8 cellular contexts compared by ENCODE assay signal in genomic region chr17:68290268-68290954, GRCh38. TPM values are rescaled to one million over a fixed set of nuclear protein-coding genes. Genes with fewer than 3 reads are reported as not detected.
DNase-seq lines count a peak whose midpoint lies in the region; ATAC-seq and TF ChIP-seq lines count a peak whose summit lies in the region.

No MANE protein-coding gene starts in this region.

- H3K9me3 ChIP-seq in CD8-positive, alpha-beta T cell (ENCODE audit: low read length) = no peaks in the 10 kb centered on the region
- H3K9me3 ChIP-seq in endocrine pancreas (ENCODE audit: control insufficient read depth, low read length) = no peaks in the 10 kb centered on the region
- no peaks in the 10 kb centered on the region for H3K9me3 ChIP-seq in testis

- CTCF ChIA-PET in CD8-positive, alpha-beta T cell (lab: Charles Lee) = interaction anchor here (1.1 to 3.3 kb wide), 9 partner anchors 27 to 151 kb away, joined by 3 to 12 read pairs (median 6); no protein-coding TSS in a partner anchor
- CTCF ChIA-PET in activated CD8-positive, alpha-beta T cell treated with anti-CD3 and anti-CD28 coated beads for 36 hours (lab: Charles Lee) = interaction anchor here (0.8 to 3.2 kb wide), 8 partner anchors 22 to 170 kb away, joined by 3 to 23 read pairs (median 5); no protein-coding TSS in a partner anchor

- peak overlapping the region; percentile 34 for H3K9ac ChIP-seq in endocrine pancreas (ENCODE audit: control insufficient read depth, insufficient read depth, low read length)

- H3K27me3 Mint-ChIP-seq in CD8-positive, alpha-beta T cell (ENCODE audit: low read depth) = no peaks in the 10 kb centered on the region
- no peaks in the 10 kb centered on the region for H3K27me3 Mint-ChIP-seq in activated CD8-positive, alpha-beta T cell treated with anti-CD3 and anti-CD28 coated beads for 36 hours
- H3K27me3 Mint-ChIP-seq in naive thymus-derived CD8-positive, alpha-beta T cell = no peaks in the 10 kb centered on the region

- TF ChIP-seq CTCF in CD8-positive, alpha-beta T cell (IDR thresholded peaks at IDR 0.05) = no peak
- no peak for TF ChIP-seq CTCF in activated CD8-positive, alpha-beta T cell treated with anti-CD3 and anti-CD28 coated beads for 36 hours (IDR thresholded peaks at IDR 0.05)
- TF ChIP-seq CTCF in testis (IDR thresholded peaks at IDR 0.05) = no peak

- 0 to 1% methylated on average over 26 to 50 of the region's 50 CpGs for WGBS in testis, 2 donors

- H3K27ac Mint-ChIP-seq in CD8-positive, alpha-beta T cell = peak overlapping the region; percentile 99
- H3K27ac Mint-ChIP-seq in activated CD8-positive, alpha-beta T cell treated with anti-CD3 and anti-CD28 coated beads for 36 hours = peak overlapping the region; percentile 96
- peak overlapping the region; percentile 94 to 99 (median 97) for H3K27ac Mint-ChIP-seq in naive thymus-derived CD8-positive, alpha-beta T cell

- intact Hi-C loops in CD8-positive, alpha-beta T cell (cut with DNase I, micrococcal nuclease) = loop anchor here in 1 of 2 experiments (2.0 to 10.0 kb wide), 3 partner anchors 43 to 1034 kb away; partner anchors contain the start of genes ABCA5, AMZ2 and PRKAR1A
- intact Hi-C loops in activated CD8-positive, alpha-beta T cell treated with anti-CD3 and anti-CD28 coated beads for 36 hours (cut with micrococcal nuclease) = loop anchor here (5.0 to 10.0 kb wide), 2 partner anchors 67 to 144 kb away; no protein-coding TSS in a partner anchor
- intact Hi-C loops in testis (cut with DNase I; ENCODE audit: low total_unique reads) = no loop called here

- peak; percentile 10 for ATAC-seq in CD8-positive, alpha-beta T cell
- ATAC-seq in activated CD8-positive, alpha-beta T cell treated with anti-CD3 and anti-CD28 coated beads for 36 hours = no peak
- ATAC-seq in naive thymus-derived CD8-positive, alpha-beta T cell = peak; percentile 8 to 13
- no peak for ATAC-seq in HG02571 (IDR thresholded peaks at IDR 0.05; ENCODE audit: unreplicated experiment)
- no peak for ATAC-seq in GM21515 (IDR thresholded peaks at IDR 0.05; ENCODE audit: unreplicated experiment)

- H3K27ac ChIP-seq in CD8-positive, alpha-beta T cell (ENCODE audit: low read depth, low read length) = peak overlapping the region; percentile 97
- peak overlapping the region; percentile 2 to 73 for H3K27ac ChIP-seq in testis

- no peaks in the 10 kb centered on the region for H3K27me3 ChIP-seq in CD8-positive, alpha-beta T cell (ENCODE audit: insufficient read depth, low read length)
- H3K27me3 ChIP-seq in endocrine pancreas (ENCODE audit: control insufficient read depth, insufficient read depth, low read length) (no peaks in the 10 kb centered on the region), testis (no peaks in the 10 kb centered on the region)

- H3K4me1 Mint-ChIP-seq in CD8-positive, alpha-beta T cell (ENCODE audit: low read depth) = peaks cover 54% of the 10 kb centered on the region
- H3K4me1 Mint-ChIP-seq in activated CD8-positive, alpha-beta T cell treated with anti-CD3 and anti-CD28 coated beads for 36 hours (ENCODE audit: low read depth) = peaks cover 52% of the 10 kb centered on the region
- peaks cover 31 to 68% (median 58%) of the 10 kb centered on the region in 4 donors for H3K4me1 Mint-ChIP-seq in naive thymus-derived CD8-positive, alpha-beta T cell

- H3K36me3 Mint-ChIP-seq in CD8-positive, alpha-beta T cell = peaks cover 4% of the 10 kb centered on the region
- peaks cover 4% of the 10 kb centered on the region for H3K36me3 Mint-ChIP-seq in activated CD8-positive, alpha-beta T cell treated with anti-CD3 and anti-CD28 coated beads for 36 hours (ENCODE audit: low read depth)
- H3K36me3 Mint-ChIP-seq in naive thymus-derived CD8-positive, alpha-beta T cell = no peaks in the 10 kb centered on the region

- H3K9me3 Mint-ChIP-seq in CD8-positive, alpha-beta T cell = no peaks in the 10 kb centered on the region
- no peaks in the 10 kb centered on the region for H3K9me3 Mint-ChIP-seq in activated CD8-positive, alpha-beta T cell treated with anti-CD3 and anti-CD28 coated beads for 36 hours
- no peaks in the 10 kb centered on the region for H3K9me3 Mint-ChIP-seq in naive thymus-derived CD8-positive, alpha-beta T cell

- POLR2A ChIA-PET in CD8-positive, alpha-beta T cell (lab: Charles Lee) = interaction anchor here (0.6 to 4.0 kb wide), 37 partner anchors 12 to 222 kb away, joined by 3 to 54 read pairs (median 4); partner anchors contain the start of genes AMZ2, PRKAR1A and WIPI1
- POLR2A ChIA-PET in activated CD8-positive, alpha-beta T cell treated with anti-CD3 and anti-CD28 coated beads for 36 hours (lab: Charles Lee) = interaction anchor here (0.5 to 4.0 kb wide), 17 partner anchors 14 to 210 kb away, joined by 3 to 31 read pairs (median 5); partner anchors contain the start of genes AMZ2 and WIPI1
- POLR2A ChIA-PET in naive thymus-derived CD8-positive, alpha-beta T cell (lab: Charles Lee) = interaction anchor here (0.7 to 6.1 kb wide), 38 partner anchors 11 to 849 kb away, joined by 3 to 94 read pairs (median 12); partner anchors contain the start of genes AMZ2, PRKAR1A and WIPI1

- no peaks in the 10 kb centered on the region for H3K36me3 ChIP-seq in CD8-positive, alpha-beta T cell (ENCODE audit: insufficient read depth, low read length)
- H3K36me3 ChIP-seq in endocrine pancreas (ENCODE audit: control insufficient read depth, insufficient read depth, low read length) = no peaks in the 10 kb centered on the region
- H3K36me3 ChIP-seq in testis (ENCODE audit: low read depth, missing control alignments) = no peaks in the 10 kb centered on the region

- in situ Hi-C loops in KBM-7 (cut with MboI; ENCODE audit: low pct_unique_long_range_greater_than_20kb, low sequenced_read_pairs) = no loop called here

- DNase-seq in CD8-positive, alpha-beta T cell = peak; percentile 43 to 79 (median 66)
- DNase-seq in KBM-7 = peak; percentile 35
- peak; percentile 67 for DNase-seq in activated CD8-positive, alpha-beta T cell treated with anti-CD3 and anti-CD28 coated beads for 36 hours
- DNase-seq in naive thymus-derived CD8-positive, alpha-beta T cell = peak; percentile 31 to 85 (median 74)
- DNase-seq in testis = peak; percentile 35

- peak overlapping the region; percentile 89 for H3K4me3 ChIP-seq in CD8-positive, alpha-beta T cell (ENCODE audit: low read depth, low read length)
- H3K4me3 ChIP-seq in endocrine pancreas (ENCODE audit: control insufficient read depth, insufficient read depth, low read length) = peak overlapping the region; percentile 23
- H3K4me3 ChIP-seq in testis = peak overlapping the region; percentile 64 to 66

- H3K4me3 Mint-ChIP-seq in CD8-positive, alpha-beta T cell = peak overlapping the region; percentile 99
- H3K4me3 Mint-ChIP-seq in activated CD8-positive, alpha-beta T cell treated with anti-CD3 and anti-CD28 coated beads for 36 hours = peak overlapping the region; percentile 94
- peak overlapping the region; percentile 94 to 100 (median 96) for H3K4me3 Mint-ChIP-seq in naive thymus-derived CD8-positive, alpha-beta T cell

- H3K4me1 ChIP-seq in CD8-positive, alpha-beta T cell (ENCODE audit: insufficient read depth, low read length) = peaks cover 45% of the 10 kb centered on the region
- H3K4me1 ChIP-seq in endocrine pancreas (ENCODE audit: control insufficient read depth, insufficient read depth, low read length) (no peaks in the 10 kb centered on the region), testis (no peaks in the 10 kb centered on the region)

- TF ChIP-seq POLR2A in testis (IDR thresholded peaks at IDR 0.05) = no peak

RNA-seq across cellular contexts. Expression of gene SLC16A6, which starts 0.5 kb away (rescaled TPM):
- total RNA-seq in CD8-positive, alpha-beta T cell = 10 to 100 TPM; 10.7 to 11.0 TPM
- 1 to 10 TPM; 2.3 to 2.8 TPM for total RNA-seq in activated CD8-positive, alpha-beta T cell treated with anti-CD3 and anti-CD28 coated beads for 36 hours
- 1 to 10 TPM; 6.4 to 6.9 TPM for total RNA-seq in naive thymus-derived CD8-positive, alpha-beta T cell
- polyA plus RNA-seq in naive thymus-derived CD8-positive, alpha-beta T cell = 1 to 10 TPM in 2 of 3 donors, under 1 TPM in 1; 0.61 to 2.6 (median 1.5) TPM
- 1 to 10 TPM; 1.5 to 1.9 TPM for total RNA-seq in testis
- 2.2 TPM for polyA plus RNA-seq in testis (ENCODE audit: insufficient read depth, low read depth, low replicate concordance)

RNA-seq across cellular contexts. Expression of gene ARSG, which starts 0.9 kb away (rescaled TPM):
- 10 to 100 TPM in 1 of 2 experiments, 1 to 10 TPM in 1; 6.7 to 10.6 TPM for total RNA-seq in CD8-positive, alpha-beta T cell
- total RNA-seq in activated CD8-positive, alpha-beta T cell treated with anti-CD3 and anti-CD28 coated beads for 36 hours = 1 to 10 TPM; 7.2 to 8.4 TPM
- total RNA-seq in naive thymus-derived CD8-positive, alpha-beta T cell = 10 to 100 TPM; 12.1 to 15.1 TPM
- 10 to 100 TPM; 10.4 to 13.7 (median 12.9) TPM for polyA plus RNA-seq in naive thymus-derived CD8-positive, alpha-beta T cell
- 10 to 100 TPM; 12.5 to 16.9 TPM for total RNA-seq in testis
- polyA plus RNA-seq in testis (ENCODE audit: insufficient read depth, low read depth, low replicate concordance) = 7.4 TPM

RNA-seq across cellular contexts. Expression of gene AMZ2, which starts 42.6 kb away (rescaled TPM):
- 10 to 100 TPM; 61.0 to 71.1 TPM for total RNA-seq in CD8-positive, alpha-beta T cell
- total RNA-seq in activated CD8-positive, alpha-beta T cell treated with anti-CD3 and anti-CD28 coated beads for 36 hours = 100 to 1,000 TPM; 132 to 141 TPM
- total RNA-seq in naive thymus-derived CD8-positive, alpha-beta T cell = 10 to 100 TPM; 72.4 to 72.7 TPM
- polyA plus RNA-seq in naive thymus-derived CD8-positive, alpha-beta T cell = 100 to 1,000 TPM in 1 of 3 donors, 10 to 100 TPM in 2; 89.0 to 125 (median 94.6) TPM
- total RNA-seq in testis = 100 to 1,000 TPM; 143 to 201 TPM
- polyA plus RNA-seq in testis (ENCODE audit: insufficient read depth, low read depth, low replicate concordance) = 457 TPM

Comparison
In these comparisons a context has a peak if more than half of its experiments do, and no peak if none do; other contexts are left out.
1. ATAC-seq: peak in CD8-positive, alpha-beta T cell (single experiment) and naive thymus-derived CD8-positive, alpha-beta T cell (2 of 2); none in activated CD8-positive, alpha-beta T cell treated with anti-CD3 and anti-CD28 coated beads for 36 hours (single experiment), HG02571 (single experiment) and GM21515 (single experiment).
2. H3K4me3 ChIP-seq: peak in every context shown above with its lines; median percentile 89 in CD8-positive, alpha-beta T cell; 65 in testis; 23 in endocrine pancreas.
3. Peak in every context shown above with its lines, with median percentiles within 50 percentile points of each other: DNase-seq, H3K27ac Mint-ChIP-seq and H3K4me3 Mint-ChIP-seq.